14 cellular contexts compared by ENCODE assay signal in the genomic region with DNA sequence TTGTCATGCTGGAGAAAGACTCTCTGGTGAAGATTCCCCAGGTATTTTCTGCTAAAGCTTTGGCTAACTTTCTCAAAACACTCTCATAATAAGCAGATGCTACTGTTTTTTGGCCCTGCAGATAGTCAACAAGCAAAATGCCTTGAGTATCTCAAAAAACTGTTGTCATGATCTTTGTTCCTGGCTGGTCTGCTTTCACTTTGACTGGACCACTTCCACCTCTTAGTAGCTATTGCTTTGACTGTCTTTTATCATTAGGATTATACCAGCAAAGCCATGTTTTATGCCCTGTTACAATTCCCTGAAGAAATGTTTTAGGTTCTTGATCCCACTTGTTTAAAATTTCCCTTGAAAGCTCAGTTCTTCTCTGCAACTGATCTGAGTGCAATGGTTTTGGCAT.
A peak's percentile ranks its signal among the peaks of the same experiment; 100 is the strongest.
DNase-seq lines count a peak whose midpoint lies in the region; ATAC-seq and TF ChIP-seq lines count a peak whose summit lies in the region.
"Had no signal": no experiment of that assay in that cellular context is flagged by ENCODE, and none has a peak within 500 bp of the region (broad histone marks: within the 10 kb centered on the region; RNA-seq: fewer than 3 reads in every experiment).

No MANE protein-coding gene starts in this region.

- H3K4me1 Mint-ChIP-seq in neural progenitor cell = no peaks in the 10 kb centered on the region
- H3K4me1 Mint-ChIP-seq in activated CD8-positive, alpha-beta memory T cell treated with anti-CD3 and anti-CD28 coated beads, Interleukin-2, amount 10 ng/mL, durations not matched to agents 7 days and 5 days = no peaks in the 10 kb centered on the region
- H3K4me1 Mint-ChIP-seq: IgD-negative memory B cell; stimulated activated naive CD8-positive, alpha-beta T cell treated with anti-CD3 and anti-CD28 coated beads, Interleukin-15, amount 100 ng/mL, for 72 hours had no signal

- no peaks in the 10 kb centered on the region for H3F3A ChIP-seq in neural progenitor cell (ENCODE audit: low read depth)

- peak overlapping the region; percentile 36 for H2AFZ ChIP-seq in neural progenitor cell (replicated peaks)

- no peak overlapping the region for H3K4me3 Mint-ChIP-seq in neural progenitor cell
- no peak overlapping the region for H3K4me3 Mint-ChIP-seq in activated CD8-positive, alpha-beta memory T cell treated with anti-CD3 and anti-CD28 coated beads, Interleukin-2, amount 10 ng/mL, durations not matched to agents 7 days and 5 days
- H3K4me3 Mint-ChIP-seq: IgD-negative memory B cell; stimulated activated naive CD8-positive, alpha-beta T cell treated with anti-CD3 and anti-CD28 coated beads, Interleukin-15, amount 100 ng/mL, for 72 hours had no signal

- H4K20me1 ChIP-seq in neural progenitor cell (ENCODE audit: low read depth) = no peaks in the 10 kb centered on the region

- no peak overlapping the region for H3K27ac ChIP-seq in neural progenitor cell
- H3K27ac ChIP-seq: C4-2B had no signal

- no peaks in the 10 kb centered on the region for H3K4me1 ChIP-seq in neural progenitor cell

- no peaks in the 10 kb centered on the region for H3K9me3 ChIP-seq in neural progenitor cell (ENCODE audit: low read depth)

- no peaks in the 10 kb centered on the region for H3K36me3 Mint-ChIP-seq in neural progenitor cell
- H3K36me3 Mint-ChIP-seq in activated CD8-positive, alpha-beta memory T cell treated with anti-CD3 and anti-CD28 coated beads, Interleukin-2, amount 10 ng/mL, durations not matched to agents 7 days and 5 days = no peaks in the 10 kb centered on the region
- H3K36me3 Mint-ChIP-seq: IgD-negative memory B cell had no signal

- DNase-seq in neural progenitor cell (ENCODE audit: low spot score) = no peak
- DNase-seq in activated CD8-positive, alpha-beta memory T cell treated with anti-CD3 and anti-CD28 coated beads, Interleukin-2, amount 10 ng/mL, durations not matched to agents 7 days and 5 days = no peak
- no peak for DNase-seq in sciatic nerve (ENCODE audit: low spot score)
- no peak for DNase-seq in RKO (ENCODE audit: low spot score)
- no peak for DNase-seq in NCI-H1105 (lab: John Stamatoyannopoulos, UW)
- DNase-seq: caudate nucleus; DND-41; NCI-H1436 treated with DMSO at 0.1 percent for 48 hours; stimulated activated naive CD8-positive, alpha-beta T cell treated with anti-CD3 and anti-CD28 coated beads, Interleukin-15, amount 100 ng/mL, for 72 hours had no signal

- no peaks in the 10 kb centered on the region for H3K27me3 ChIP-seq in neural progenitor cell

- H3K79me2 ChIP-seq in neural progenitor cell (ENCODE audit: low read depth) = no peaks in the 10 kb centered on the region

- H3K9me3 Mint-ChIP-seq in neural progenitor cell = no peaks in the 10 kb centered on the region
- H3K9me3 Mint-ChIP-seq in activated CD8-positive, alpha-beta memory T cell treated with anti-CD3 and anti-CD28 coated beads, Interleukin-2, amount 10 ng/mL, durations not matched to agents 7 days and 5 days (ENCODE audit: low read depth) = peaks cover 3% of the 10 kb centered on the region
- H3K9me3 Mint-ChIP-seq: IgD-negative memory B cell; stimulated activated naive CD8-positive, alpha-beta T cell treated with anti-CD3 and anti-CD28 coated beads, Interleukin-15, amount 100 ng/mL, for 72 hours had no signal

- CTCF ChIA-PET in activated CD8-positive, alpha-beta memory T cell treated with anti-CD3 and anti-CD28 coated beads, Interleukin-2, amount 10 ng/mL, durations not matched to agents 7 days and 5 days (lab: Charles Lee) = no interaction called here

- H3K4me2 ChIP-seq in neural progenitor cell = no peak overlapping the region

- no peak overlapping the region for H3K27ac Mint-ChIP-seq in neural progenitor cell
- H3K27ac Mint-ChIP-seq in activated CD8-positive, alpha-beta memory T cell treated with anti-CD3 and anti-CD28 coated beads, Interleukin-2, amount 10 ng/mL, durations not matched to agents 7 days and 5 days = no peak overlapping the region
- H3K27ac Mint-ChIP-seq: IgD-negative memory B cell; stimulated activated naive CD8-positive, alpha-beta T cell treated with anti-CD3 and anti-CD28 coated beads, Interleukin-15, amount 100 ng/mL, for 72 hours had no signal

- intact Hi-C loops in sciatic nerve (cut with DNase I) = no loop called here

- H3K4me3 ChIP-seq in neural progenitor cell = no peak overlapping the region

- ATAC-seq in GM19025 (IDR thresholded peaks at IDR 0.05; ENCODE audit: low read depth, unreplicated experiment) (peak; percentile 55), HG02588 (IDR thresholded peaks at IDR 0.05; ENCODE audit: unreplicated experiment) (peak; percentile 48), HG03442 (IDR thresholded peaks at IDR 0.05; ENCODE audit: unreplicated experiment) (peak; percentile 76), sciatic nerve (no peak)
- no peak for ATAC-seq in activated CD8-positive, alpha-beta memory T cell treated with anti-CD3 and anti-CD28 coated beads, Interleukin-2, amount 10 ng/mL, durations not matched to agents 7 days and 5 days
- ATAC-seq: stimulated activated naive CD8-positive, alpha-beta T cell treated with anti-CD3 and anti-CD28 coated beads, Interleukin-15, amount 100 ng/mL, for 72 hours had no signal

- H3K27me3 Mint-ChIP-seq in neural progenitor cell (ENCODE audit: insufficient read depth, low read depth) = peaks cover 2% of the 10 kb centered on the region
- no peaks in the 10 kb centered on the region for H3K27me3 Mint-ChIP-seq in activated CD8-positive, alpha-beta memory T cell treated with anti-CD3 and anti-CD28 coated beads, Interleukin-2, amount 10 ng/mL, durations not matched to agents 7 days and 5 days
- H3K27me3 Mint-ChIP-seq: stimulated activated naive CD8-positive, alpha-beta T cell treated with anti-CD3 and anti-CD28 coated beads, Interleukin-15, amount 100 ng/mL, for 72 hours had no signal

- no peak overlapping the region for H3K9ac ChIP-seq in neural progenitor cell

- no peak for TF ChIP-seq CTCF in neural progenitor cell (IDR thresholded peaks at IDR 0.05)

- H3K36me3 ChIP-seq in neural progenitor cell = no peaks in the 10 kb centered on the region

Comparison
In these comparisons a context has a peak if more than half of its experiments do, and no peak if none do; other contexts are left out.
1. ATAC-seq: peak in GM19025 (single experiment), HG02588 (single experiment) and HG03442 (single experiment); none in activated CD8-positive, alpha-beta memory T cell treated with anti-CD3 and anti-CD28 coated beads, Interleukin-2, amount 10 ng/mL, durations not matched to agents 7 days and 5 days (single experiment) and sciatic nerve (single experiment).